14 cellular contexts compared by ENCODE assay signal in the genomic region with DNA sequence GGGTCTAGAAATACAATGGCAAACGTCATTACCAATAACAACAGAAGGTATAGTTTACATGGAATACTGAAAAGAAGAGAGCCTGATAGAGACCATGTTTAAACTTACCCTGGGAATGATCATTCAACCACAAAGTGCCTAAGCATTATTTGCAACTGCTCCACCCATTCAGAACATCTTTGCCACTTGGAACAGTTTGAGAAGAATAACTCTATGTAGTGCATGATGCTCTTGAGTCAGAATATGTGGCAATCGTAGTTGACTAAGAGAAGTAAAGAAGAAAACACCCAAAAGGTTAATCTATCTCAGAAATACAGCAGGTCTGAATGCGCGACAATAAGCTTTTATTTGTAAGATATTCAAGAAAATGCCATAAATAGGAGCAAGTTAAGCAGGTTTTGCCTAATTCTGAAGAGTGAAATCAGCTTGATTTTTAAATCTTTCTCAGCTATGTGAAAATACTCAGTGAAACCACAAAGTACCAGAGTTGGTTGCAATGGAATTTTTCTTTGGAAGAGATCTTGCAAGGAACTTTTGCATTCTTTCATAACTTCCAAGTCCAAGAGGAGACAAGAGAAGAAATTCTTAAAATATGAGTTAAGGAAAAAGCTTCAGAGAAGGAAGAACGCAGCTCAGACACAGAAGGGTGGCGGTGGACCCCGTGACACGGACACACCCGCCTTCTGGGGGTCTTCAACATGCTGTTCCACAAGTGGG.
DNase-seq lines count a peak whose midpoint lies in the region; ATAC-seq and TF ChIP-seq lines count a peak whose summit lies in the region.
"Had no signal": no experiment of that assay in that cellular context is flagged by ENCODE, and none has a peak within 500 bp of the region (broad histone marks: within the 10 kb centered on the region; RNA-seq: fewer than 3 reads in every experiment).

No MANE protein-coding gene starts in this region.

- peaks cover 0 to 60% (median 41%) of the 10 kb centered on the region in 4 donors for H3K4me1 ChIP-seq in tibial artery
- H3K4me1 ChIP-seq: colonic mucosa had no signal

- H3K27me3 ChIP-seq in dorsolateral prefrontal cortex, result no peaks in the 10 kb centered on the region
- no peaks in the 10 kb centered on the region for H3K27me3 ChIP-seq in layer of hippocampus (ENCODE audit: control insufficient read depth, insufficient read depth, low read length)
- H3K27me3 ChIP-seq in tibial artery, result no peaks in the 10 kb centered on the region
- H3K27me3 ChIP-seq: colonic mucosa had no signal

- ATAC-seq in HG03565 (IDR thresholded peaks at IDR 0.05; ENCODE audit: unreplicated experiment) (no peak), GM21390 (IDR thresholded peaks at IDR 0.05; ENCODE audit: unreplicated experiment) (no peak), GM19351 (IDR thresholded peaks at IDR 0.05; ENCODE audit: unreplicated experiment) (no peak)
- ATAC-seq: naive thymus-derived CD8-positive, alpha-beta T cell; stimulated activated naive B cell treated with anti-CD40 and anti-IgM and Interleukin-4, amounts not matched to agents 10 μg/mL and 1 μg/mL and 100 μg/mL, for 72 hours had no signal

- H3K27ac ChIP-seq in dorsolateral prefrontal cortex (peak overlapping the region in 52 of 59 donors; percentile 2 to 85 (median 66)), layer of hippocampus (ENCODE audit: low read depth, low read length) (peak overlapping the region; percentile 24), tibial artery (peak overlapping the region; percentile 67 to 74)
- H3K27ac ChIP-seq: colonic mucosa had no signal

- H3K4me3 ChIP-seq in dorsolateral prefrontal cortex (no peak overlapping the region), tibial artery (peak overlapping the region in 1 of 2 donors; percentile 18)
- H3K4me3 ChIP-seq: colonic mucosa had no signal

- H3K9me3 ChIP-seq in tibial artery, result no peaks in the 10 kb centered on the region
- H3K9me3 ChIP-seq: colonic mucosa had no signal

- intact Hi-C loops in dorsolateral prefrontal cortex (cut with DNase I), result loop anchor here in 1 of 2 donors (5.0 kb wide), 1 partner anchor 43 kb away; no protein-coding TSS in a partner anchor
- intact Hi-C loops in tibial artery (cut with DNase I; ENCODE audit: low total_unique reads), result no loop called here

- DNase-seq in HCEC 1CT, result peak; percentile 74
- DNase-seq in dorsolateral prefrontal cortex, result no peak
- no peak for DNase-seq in tibial artery
- DNase-seq in HuH-7 (ENCODE audit: low spot score), result no peak
- DNase-seq: activated T-cell treated with anti-CD3 and anti-CD28 coated beads, Interleukin-2, amount 50 U/mL, for 24 hours; colonic mucosa; COR-L47; Kasumi-1; naive thymus-derived CD8-positive, alpha-beta T cell; stimulated activated naive B cell treated with anti-CD40 and anti-IgM and Interleukin-4, amounts not matched to agents 10 μg/mL and 1 μg/mL and 100 μg/mL, for 72 hours had no signal

- TF ChIP-seq CTCF in dorsolateral prefrontal cortex (IDR thresholded peaks at IDR 0.05 in 54 of 56, conservative IDR thresholded peaks at IDR 0.05 in 2 of 56; ENCODE audit: low read depth in 1 of 56, partially characterized antibody in 56 of 56) (no peak), tibial artery (IDR thresholded peaks at IDR 0.05) (no peak)

- H3K36me3 ChIP-seq in tibial artery, result peaks cover 0 to 5% (median 0%) of the 10 kb centered on the region in 3 donors
- H3K36me3 ChIP-seq: colonic mucosa had no signal
